ENCODE assay signal across 11 cellular contexts in the genomic region with DNA sequence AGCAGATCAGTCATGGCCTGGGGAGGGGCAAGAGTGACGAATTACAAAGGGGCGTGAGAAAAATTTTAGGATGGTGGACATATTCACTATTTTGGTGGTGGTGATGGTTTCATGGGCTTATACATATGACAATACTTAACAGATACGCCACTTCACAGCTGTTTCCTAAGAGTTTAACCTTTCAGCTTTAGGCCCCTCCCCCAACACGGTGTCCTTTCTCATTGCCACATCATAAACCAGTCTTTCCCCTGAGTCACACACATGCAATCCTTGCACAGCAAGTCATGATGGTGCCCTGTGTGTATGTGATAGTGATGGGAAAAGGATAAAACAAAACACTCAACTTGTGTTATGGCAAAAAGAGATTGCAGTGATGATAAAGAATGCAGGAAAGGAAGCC. TPM values are rescaled to one million over a fixed set of nuclear protein-coding genes. Genes with fewer than 3 reads are reported as not detected.
DNase-seq lines count a peak whose midpoint lies in the region; ATAC-seq and TF ChIP-seq lines count a peak whose summit lies in the region.
"Had no signal": no experiment of that assay in that cellular context is flagged by ENCODE, and none has a peak within 500 bp of the region (broad histone marks: within the 10 kb centered on the region; RNA-seq: fewer than 3 reads in every experiment).

No MANE protein-coding gene starts in this region.

- 54% methylated on average over 4 of the region's 4 CpGs for WGBS in right lobe of liver (ENCODE audit: insufficient coverage, low coverage, low lambda C conversion rate, missing lambda C conversion rate)

- H3K27me3 ChIP-seq in AG04450 (ENCODE audit: control insufficient read depth, insufficient read depth, low read length) (no peaks in the 10 kb centered on the region), right lobe of liver (no peaks in the 10 kb centered on the region)
- H3K27me3 ChIP-seq: suprapubic skin had no signal

- H3K4me1 Mint-ChIP-seq in activated naive CD8-positive, alpha-beta T cell treated with anti-CD3 and anti-CD28 coated beads, Interleukin-2, amount 50 U/mL, for 24 hours: peaks cover 6% of the 10 kb centered on the region

- POLR2A ChIA-PET in AG04450 (lab: Yijun Ruan, JAX): interaction anchor here (0.6 to 1.0 kb wide), 3 partner anchors 9 to 30 kb away, joined by 3 to 5 read pairs (median 3); no protein-coding TSS in a partner anchor

- H3K4me1 ChIP-seq in right lobe of liver: peaks cover 0 to 17% (median 2%) of the 10 kb centered on the region in 4 donors
- H3K4me1 ChIP-seq: suprapubic skin had no signal

- H3K36me3 Mint-ChIP-seq in activated naive CD8-positive, alpha-beta T cell treated with anti-CD3 and anti-CD28 coated beads, Interleukin-2, amount 50 U/mL, for 24 hours (ENCODE audit: low read depth): peaks cover 9% of the 10 kb centered on the region

- peak; percentile 97 for ATAC-seq in activated naive CD8-positive, alpha-beta T cell treated with anti-CD3 and anti-CD28 coated beads, Interleukin-2, amount 50 U/mL, for 24 hours
- ATAC-seq in right lobe of liver: peak; percentile 88 to 95 (median 94)
- no peak for ATAC-seq in HG03095 (IDR thresholded peaks at IDR 0.05; ENCODE audit: unreplicated experiment)

- CTCF ChIA-PET in AG04450 (lab: Charles Lee): no interaction called here

- H3K36me3 ChIP-seq in right lobe of liver: no peaks in the 10 kb centered on the region
- H3K36me3 ChIP-seq: suprapubic skin had no signal

- TF ChIP-seq CTCF in AG04450 (IDR thresholded peaks at IDR 0.05; ENCODE audit: low read depth, low read length) (no peak), HFF-Myc (IDR thresholded peaks at IDR 0.05; ENCODE audit: low read depth, low read length, missing control alignments) (no peak), right lobe of liver (IDR thresholded peaks at IDR 0.05) (no peak)

- no peak overlapping the region for H3K4me3 ChIP-seq in AG04450 (ENCODE audit: low read depth, low read length)
- no peak overlapping the region for H3K4me3 ChIP-seq in HFF-Myc (replicated peaks; ENCODE audit: low read depth, low read length)
- no peak overlapping the region for H3K4me3 ChIP-seq in right lobe of liver
- H3K4me3 ChIP-seq: suprapubic skin had no signal

- H3K27ac Mint-ChIP-seq in activated naive CD8-positive, alpha-beta T cell treated with anti-CD3 and anti-CD28 coated beads, Interleukin-2, amount 50 U/mL, for 24 hours: no peak overlapping the region

- no peak for TF ChIP-seq POLR2A in right lobe of liver (IDR thresholded peaks at IDR 0.05)

- H3K27ac ChIP-seq in AG04450 (ENCODE audit: low read depth, low read length) (peak overlapping the region; percentile 69), right lobe of liver (no peak overlapping the region)
- H3K27ac ChIP-seq: suprapubic skin had no signal

- H3K27me3 Mint-ChIP-seq in activated naive CD8-positive, alpha-beta T cell treated with anti-CD3 and anti-CD28 coated beads, Interleukin-2, amount 50 U/mL, for 24 hours: peaks cover 4% of the 10 kb centered on the region

- DNase-seq in AG04450 (ENCODE audit: low read depth, low spot score) (peak; percentile 90), HFF-Myc (ENCODE audit: extremely low read depth, low read depth) (peak; percentile 95), right lobe of liver (peak in 1 of 3 donors; percentile 54), LoVo (ENCODE audit: low spot score) (no peak), NCI-H2227 treated with DMSO at 0.1 percent for 48 hours (lab: John Stamatoyannopoulos, UW) (no peak), NCI-H748 (lab: John Stamatoyannopoulos, UW; ENCODE audit: unreplicated experiment) (no peak)
- peak; percentile 56 for DNase-seq in activated naive CD8-positive, alpha-beta T cell treated with anti-CD3 and anti-CD28 coated beads, Interleukin-2, amount 50 U/mL, for 24 hours
- DNase-seq: GF-D8, NCI-H1436 treated with DMSO at 0.1 percent for 48 hours had no signal

- no peak overlapping the region for H3K4me3 Mint-ChIP-seq in activated naive CD8-positive, alpha-beta T cell treated with anti-CD3 and anti-CD28 coated beads, Interleukin-2, amount 50 U/mL, for 24 hours

- H3K9me3 Mint-ChIP-seq in activated naive CD8-positive, alpha-beta T cell treated with anti-CD3 and anti-CD28 coated beads, Interleukin-2, amount 50 U/mL, for 24 hours: peaks cover 21% of the 10 kb centered on the region

- intact Hi-C loops in right lobe of liver (cut with DNase I): no loop called here

- peaks cover 3% of the 10 kb centered on the region; the same call in 1 of the 2 replicates for H3K9me3 ChIP-seq in AG04450 (ENCODE audit: control insufficient read depth, insufficient read depth, low read length)
- H3K9me3 ChIP-seq in right lobe of liver: no peaks in the 10 kb centered on the region
- H3K9me3 ChIP-seq: suprapubic skin had no signal

RNA-seq across cellular contexts. Expression of gene IL1R1, which starts 47.6 kb away (rescaled TPM):
- 88.8 and 102 TPM in 2 replicates for polyA plus RNA-seq in AG04450 (2011; rRNA removed)
- 48.1 and 53.2 TPM in 2 replicates for polyA minus RNA-seq in AG04450 (2011; rRNA and poly(A)+ RNA removed)
- total RNA-seq in right lobe of liver: 10 to 100 TPM; 40.8 to 67.6 (median 52.2) TPM

Comparison
In these comparisons a context has a peak if more than half of its experiments do, and no peak if none do; other contexts are left out.
1. DNase-seq: peak in AG04450 (single experiment), HFF-Myc (single experiment) and activated naive CD8-positive, alpha-beta T cell treated with anti-CD3 and anti-CD28 coated beads, Interleukin-2, amount 50 U/mL, for 24 hours (single experiment); none in LoVo (single experiment), NCI-H2227 treated with DMSO at 0.1 percent for 48 hours (single experiment) and NCI-H748 (single experiment).